13 cellular contexts compared by ENCODE assay signal in genomic region chr4:24722026-24722568, GRCh38.
"Had no signal": no experiment of that assay in that cellular context is flagged by ENCODE, and none has a peak within 500 bp of the region (broad histone marks: within the 10 kb centered on the region; RNA-seq: fewer than 3 reads in every experiment).

No MANE protein-coding gene starts in this region.

- H3K9me3 Mint-ChIP-seq: activated naive CD4-positive, alpha-beta T cell treated with anti-CD3 and anti-CD28 coated beads, Interleukin-2, amount 50 U/mL, for 24 hours; neural crest cell; stimulated activated naive CD8-positive, alpha-beta T cell treated with anti-CD3 and anti-CD28 coated beads, Interleukin-15, Interleukin-2, amounts not matched to agents 100 ng/mL and 50 ng/mL, for 24 hours had no signal

- H3K9me3 ChIP-seq: ovary, upper lobe of left lung had no signal

- DNase-seq: activated CD4-positive, alpha-beta T cell treated with anti-CD3 and anti-CD28 coated beads, Interleukin-2, amount 10 ng/mL, durations not matched to agents 7 days and 5 days; activated CD4-positive, CD25-positive, alpha-beta regulatory T cell; effector memory CD4-positive, alpha-beta T cell; ovary; stimulated activated CD4-positive, alpha-beta T cell treated with anti-CD3 and anti-CD28 coated beads, Interleukin-4, amount 100 ng/mL, for 1 hour; stimulated activated CD8-positive, alpha-beta memory T cell treated with anti-CD3 and anti-CD28 coated beads, Interleukin-4, amount 100 ng/mL, for 48 hours; upper lobe of left lung had no signal

- H3K4me1 ChIP-seq: upper lobe of left lung had no signal

- H3K4me1 Mint-ChIP-seq: activated CD4-positive, alpha-beta T cell treated with anti-CD3 and anti-CD28 coated beads, Interleukin-2, amount 10 ng/mL, durations not matched to agents 7 days and 5 days; activated naive CD4-positive, alpha-beta T cell treated with anti-CD3 and anti-CD28 coated beads, Interleukin-2, amount 50 U/mL, for 24 hours; brain; mesothelial cell of epicardium; neural crest cell had no signal

- H3K36me3 Mint-ChIP-seq: activated naive CD4-positive, alpha-beta T cell treated with anti-CD3 and anti-CD28 coated beads, Interleukin-2, amount 50 U/mL, for 24 hours; brain; mesothelial cell of epicardium had no signal

- H3K27ac Mint-ChIP-seq: activated CD4-positive, alpha-beta T cell treated with anti-CD3 and anti-CD28 coated beads, Interleukin-2, amount 10 ng/mL, durations not matched to agents 7 days and 5 days; activated naive CD4-positive, alpha-beta T cell treated with anti-CD3 and anti-CD28 coated beads, Interleukin-2, amount 50 U/mL, for 24 hours; brain; mesothelial cell of epicardium; stimulated activated naive CD8-positive, alpha-beta T cell treated with anti-CD3 and anti-CD28 coated beads, Interleukin-15, Interleukin-2, amounts not matched to agents 100 ng/mL and 50 ng/mL, for 24 hours had no signal

- H3K4me3 Mint-ChIP-seq: activated CD4-positive, alpha-beta T cell treated with anti-CD3 and anti-CD28 coated beads, Interleukin-2, amount 10 ng/mL, durations not matched to agents 7 days and 5 days; activated naive CD4-positive, alpha-beta T cell treated with anti-CD3 and anti-CD28 coated beads, Interleukin-2, amount 50 U/mL, for 24 hours; brain; mesothelial cell of epicardium; neural crest cell; stimulated activated naive CD8-positive, alpha-beta T cell treated with anti-CD3 and anti-CD28 coated beads, Interleukin-15, Interleukin-2, amounts not matched to agents 100 ng/mL and 50 ng/mL, for 24 hours had no signal

- H3K27me3 ChIP-seq: ovary, upper lobe of left lung had no signal

- H3K27ac ChIP-seq: epithelial cell of prostate, ovary, upper lobe of left lung had no signal

- H3K36me3 ChIP-seq: ovary, upper lobe of left lung had no signal

- H3K4me3 ChIP-seq: ovary, upper lobe of left lung had no signal
